Comparison of ENCODE assay signal across 29 cellular contexts in the genomic region with DNA sequence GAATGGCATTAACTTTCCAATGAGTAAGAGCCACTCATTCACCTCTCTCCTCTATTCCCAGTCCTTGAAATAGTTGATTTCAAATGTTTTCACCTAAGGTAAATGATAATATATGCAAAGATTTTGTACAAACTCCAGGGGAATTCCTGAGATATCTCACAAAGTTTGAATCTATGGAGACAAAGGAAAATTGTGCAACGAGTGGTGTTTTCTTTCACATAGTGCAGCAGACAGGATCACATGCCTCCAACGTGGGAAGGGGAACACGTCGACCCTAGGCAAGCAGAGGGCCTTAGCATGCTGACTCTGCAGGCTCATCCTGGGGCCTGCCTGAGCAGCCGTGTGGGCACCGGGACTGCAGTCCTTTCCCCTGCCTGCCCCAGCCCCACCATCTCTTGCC.
"Had no signal": no experiment of that assay in that cellular context is flagged by ENCODE, and none has a peak within 500 bp of the region (broad histone marks: within the 10 kb centered on the region; RNA-seq: fewer than 3 reads in every experiment).

No MANE protein-coding gene starts in this region.

- H3K27ac ChIP-seq: brain microvascular endothelial cell, esophagus muscularis mucosa, gastroesophageal sphincter, heart right ventricle had no signal

- H3K4me3 ChIP-seq: esophagus muscularis mucosa, gastroesophageal sphincter had no signal

- DNase-seq: activated CD4-positive, alpha-beta memory T cell treated with anti-CD3 and anti-CD28 coated beads, Interleukin-2, amount 10 ng/mL, durations not matched to agents 7 days and 5 days; activated CD4-positive, alpha-beta T cell treated with anti-CD3 and anti-CD28 coated beads for 4 hours; activated CD4-positive, alpha-beta T cell treated with anti-CD3 and anti-CD28 coated beads, Interleukin-2, amount 10 ng/mL, durations not matched to agents 7 days and 5 days; activated CD4-positive, alpha-beta T cell treated with anti-CD3 and anti-CD28 coated beads, Interleukin-2, amount 50 U/mL, for 4 hours; activated CD4-positive, CD25-positive, alpha-beta regulatory T cell; activated CD4-positive, CD25-positive, alpha-beta regulatory T cell treated with anti-CD3 and anti-CD28 coated beads, Interleukin-2, amount 50 U/mL, for 72 hours; activated CD8-positive, alpha-beta memory T cell treated with anti-CD3 and anti-CD28 coated beads, Interleukin-2, amount 50 U/mL, for 48 hours; activated gamma-delta T cell; activated naive CD4-positive, alpha-beta T cell; activated naive CD4-positive, alpha-beta T cell treated with anti-CD3 and anti-CD28 coated beads, Interleukin-2, amount 10 ng/mL, durations not matched to agents 7 days and 5 days; activated naive CD8-positive, alpha-beta T cell treated with anti-CD3 and anti-CD28 coated beads, Interleukin-2, amount 10 ng/mL, durations not matched to agents 7 days and 5 days; activated T-cell treated with anti-CD3 and anti-CD28 coated beads for 4 hours; activated T-cell treated with anti-CD3 and anti-CD28 coated beads, Interleukin-2, amount 50 U/mL, for 24 hours; activated T-cell treated with anti-CD3 and anti-CD28 coated beads, Interleukin-2, amount 50 U/mL, for 72 hours; amniotic stem cell; anterior cingulate cortex; brain microvascular endothelial cell; cortex of kidney; dermis blood vessel endothelial cell; effector CD4-positive, alpha-beta T cell; effector memory CD8-positive, alpha-beta T cell; erythroblast; foreskin melanocyte; heart right ventricle; T-helper 1 cell; T-helper 2 cell had no signal

- H3K9me3 ChIP-seq: esophagus muscularis mucosa, gastroesophageal sphincter, heart right ventricle had no signal

- H3K36me3 ChIP-seq: brain microvascular endothelial cell, esophagus muscularis mucosa, heart right ventricle had no signal

- H3K27me3 ChIP-seq: brain microvascular endothelial cell, esophagus muscularis mucosa, gastroesophageal sphincter, heart right ventricle had no signal

- ATAC-seq: activated naive CD4-positive, alpha-beta T cell treated with anti-CD3 and anti-CD28 coated beads, Interleukin-2, amount 50 U/mL, for 72 hours; activated T-cell treated with anti-CD3 and anti-CD28 coated beads, Interleukin-2, amount 50 U/mL, for 72 hours; effector memory CD8-positive, alpha-beta T cell; gastroesophageal sphincter; heart right ventricle had no signal
